In the genomic region with DNA sequence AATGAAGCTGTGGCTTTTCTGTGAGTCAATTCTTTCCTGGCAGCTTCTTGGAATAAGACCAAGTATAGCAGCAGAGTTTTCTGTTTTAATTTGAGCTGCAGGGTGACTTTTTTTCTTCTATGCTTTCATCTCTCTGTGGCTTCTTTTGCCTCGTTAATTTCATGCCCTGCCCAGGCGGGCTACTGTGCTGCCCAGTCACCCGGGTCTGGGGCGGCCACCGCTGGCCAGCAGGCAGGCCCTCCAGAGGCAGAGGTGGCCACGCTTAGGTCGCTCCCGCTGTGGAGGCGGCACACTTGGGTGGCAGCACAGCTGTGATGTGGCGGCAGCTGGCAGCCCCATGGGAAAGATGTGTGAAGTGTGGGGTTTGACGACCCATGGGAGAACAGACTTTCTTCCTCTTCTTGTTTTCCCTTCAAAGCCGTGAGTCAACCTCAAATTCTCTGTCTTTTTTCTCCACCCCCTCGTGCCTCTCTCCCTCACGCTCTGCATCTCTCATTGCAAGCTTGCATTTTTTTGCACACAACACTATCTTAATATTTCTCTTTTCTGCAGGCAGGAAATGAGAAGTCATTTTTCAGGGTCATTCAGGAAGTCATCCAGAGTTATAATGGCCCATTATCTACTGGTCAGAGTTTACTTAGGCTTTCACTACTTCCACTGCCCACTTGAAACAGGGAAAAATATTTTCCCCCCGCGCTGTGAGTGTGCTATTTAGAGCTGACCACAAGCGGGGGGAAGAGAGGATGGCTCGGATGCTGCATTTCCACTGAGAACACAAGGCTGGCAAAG, we compare ENCODE assay signal across 9 cellular contexts.
DNase-seq lines count a peak whose midpoint lies in the region; ATAC-seq and TF ChIP-seq lines count a peak whose summit lies in the region.
"Had no signal": no experiment of that assay in that cellular context is flagged by ENCODE, and none has a peak within 500 bp of the region (broad histone marks: within the 10 kb centered on the region; RNA-seq: fewer than 3 reads in every experiment).

No MANE protein-coding gene starts in this region.

- peak overlapping the region; percentile 98 for H3K27ac ChIP-seq in ACC112 (ENCODE audit: low read depth, low read length)
- H3K27ac ChIP-seq in rectal smooth muscle tissue (ENCODE audit: low read depth, low read length), result peak overlapping the region; percentile 86
- H3K27ac ChIP-seq: neutrophil had no signal

- H3K4me1 ChIP-seq in ACC112 (ENCODE audit: control insufficient read depth, insufficient read depth, low read length, unreplicated experiment), result peaks cover 54% of the 10 kb centered on the region
- peaks cover 17% of the 10 kb centered on the region for H3K4me1 ChIP-seq in rectal smooth muscle tissue (ENCODE audit: control insufficient read depth, insufficient read depth, low read length)

- H3K79me2 ChIP-seq in ACC112 (ENCODE audit: control insufficient read depth, insufficient read depth, low read length, unreplicated experiment), result peaks cover 85% of the 10 kb centered on the region

- peak; percentile 76 for ATAC-seq in GM18505 (IDR thresholded peaks at IDR 0.05; ENCODE audit: unreplicated experiment)
- ATAC-seq in HG02884 (IDR thresholded peaks at IDR 0.05; ENCODE audit: unreplicated experiment), result peak; percentile 61
- ATAC-seq in esophagus mucosa, result peak; percentile 47

- no peak for TF ChIP-seq POLR2A in GM18505 (IDR thresholded peaks at IDR 0.05; ENCODE audit: borderline replicate concordance, extremely low read depth, insufficient read depth, insufficient read length)

- H3K36me3 ChIP-seq in ACC112 (ENCODE audit: insufficient read depth, low read length) (peaks cover 12% of the 10 kb centered on the region; the same call in 1 of the 2 replicates), rectal smooth muscle tissue (ENCODE audit: control insufficient read depth, insufficient read depth, low read length) (no peaks in the 10 kb centered on the region)
- H3K36me3 ChIP-seq: neutrophil had no signal

- H3K27me3 ChIP-seq in ACC112 (ENCODE audit: insufficient read depth, low read length), result no peaks in the 10 kb centered on the region
- no peaks in the 10 kb centered on the region for H3K27me3 ChIP-seq in rectal smooth muscle tissue (ENCODE audit: control insufficient read depth, insufficient read depth, low read length)
- H3K27me3 ChIP-seq: neutrophil had no signal

- H3K4me3 ChIP-seq in ACC112 (ENCODE audit: low read depth, low read length) (peak overlapping the region; percentile 71), rectal smooth muscle tissue (ENCODE audit: low read length) (peak overlapping the region; percentile 58)

- H2AFZ ChIP-seq in ACC112 (ENCODE audit: low read length, unreplicated experiment), result no peak overlapping the region

- H3K9ac ChIP-seq in rectal smooth muscle tissue (ENCODE audit: low read length), result no peak overlapping the region

- DNase-seq in RPMI8226, result peak; percentile 23
- no peak for DNase-seq in G401 (ENCODE audit: low spot score)
- no peak for DNase-seq in SKM-1 (lab: John Stamatoyannopoulos, UW; ENCODE audit: unreplicated experiment)

- in situ Hi-C loops in G401 (cut with HindIII; ENCODE audit: low sequenced_read_pairs), result no loop called here
